24 cellular contexts compared by ENCODE assay signal in genomic region chr17:79246226-79246794, GRCh38.
"Had no signal": no experiment of that assay in that cellular context is flagged by ENCODE, and none has a peak within 500 bp of the region (broad histone marks: within the 10 kb centered on the region; RNA-seq: fewer than 3 reads in every experiment).

No MANE protein-coding gene starts in this region.

- ATAC-seq: gastroesophageal sphincter; heart right ventricle; left colon; lower lobe of right lung; mucosa of descending colon; sciatic nerve; stimulated activated naive B cell treated with anti-CD40 and anti-IgM and Interleukin-4, amounts not matched to agents 10 μg/mL and 1 μg/mL and 100 μg/mL, for 72 hours had no signal

- H3K27me3 ChIP-seq: ascending aorta, testis, vagina had no signal

- H3K27ac ChIP-seq: adrenal gland, ascending aorta, breast epithelium, epithelial cell of prostate, gastroesophageal sphincter, heart right ventricle, lower lobe of right lung, testis, vagina, VCaP had no signal

- H3K4me1 ChIP-seq: adrenal gland, ascending aorta, breast epithelium, gastroesophageal sphincter, heart right ventricle, lower lobe of right lung, testis, vagina had no signal

- DNase-seq: activated CD4-positive, CD25-positive, alpha-beta regulatory T cell treated with anti-CD3 and anti-CD28 coated beads, Interleukin-2, amount 50 U/mL, for 72 hours; activated T-cell treated with anti-CD3 and anti-CD28 coated beads, Interleukin-2, amount 50 U/mL, for 1 hour; adrenal gland; cortex of kidney; heart right ventricle; left colon; lower lobe of right lung; mesendoderm; nephron progenitor cell; nucleus accumbens; posterior cingulate gyrus; small intestine; stimulated activated CD8-positive, alpha-beta memory T cell treated with anti-CD3 and anti-CD28 coated beads, Interleukin-4, amount 100 ng/mL, for 48 hours; stimulated activated naive B cell treated with anti-CD40 and anti-IgM and Interleukin-4, amounts not matched to agents 10 μg/mL and 1 μg/mL and 100 μg/mL, for 72 hours; testis; trophoblast cell had no signal

- H3K36me3 ChIP-seq: adrenal gland, ascending aorta, breast epithelium, gastroesophageal sphincter, heart right ventricle, lower lobe of right lung, vagina had no signal

- H3K4me3 ChIP-seq: adrenal gland, ascending aorta, breast epithelium, gastroesophageal sphincter, heart right ventricle, lower lobe of right lung, mucosa of descending colon, testis, vagina had no signal

- H3K9me3 ChIP-seq: adrenal gland, ascending aorta, lower lobe of right lung, mucosa of descending colon, testis, vagina had no signal
